ENCODE assay signal across 8 cellular contexts in genomic region chr11:30196400-30197206, GRCh38. TPM values are rescaled to one million over a fixed set of nuclear protein-coding genes. Genes with fewer than 3 reads are reported as not detected.
DNase-seq lines count a peak whose midpoint lies in the region; ATAC-seq and TF ChIP-seq lines count a peak whose summit lies in the region.

No MANE protein-coding gene starts in this region.

- no peaks in the 10 kb centered on the region for H3K9me2 ChIP-seq in hepatocyte (replicated peaks; ENCODE audit: insufficient read depth)

- CTCF ChIA-PET in Panc1 (lab: Charles Lee): interaction anchor here (0.6 kb wide), 1 partner anchor 718 kb away, joined by 11 read pairs; no protein-coding TSS in a partner anchor

- H3K27me3 ChIP-seq in DND-41 (ENCODE audit: insufficient read depth, low read length, poor library complexity) (no peaks in the 10 kb centered on the region), Panc1 (ENCODE audit: control insufficient read depth, insufficient read depth, low read length) (no peaks in the 10 kb centered on the region), adipocyte (replicated peaks; ENCODE audit: control insufficient read depth, insufficient read depth, low read length) (no peaks in the 10 kb centered on the region), hepatocyte (no peaks in the 10 kb centered on the region), gastrocnemius medialis (no peaks in the 10 kb centered on the region)

- H3K27ac ChIP-seq in DND-41 (ENCODE audit: low read length) (no peak overlapping the region), Panc1 (ENCODE audit: low read length) (no peak overlapping the region), hepatocyte (no peak overlapping the region), gastrocnemius medialis (no peak overlapping the region)

- H3K9me3 ChIP-seq in DND-41 (ENCODE audit: insufficient read depth, low read length, severe bottlenecking): no peaks in the 10 kb centered on the region
- no peaks in the 10 kb centered on the region for H3K9me3 ChIP-seq in Panc1 (ENCODE audit: control insufficient read depth, insufficient read depth, low read depth, low read length)
- H3K9me3 ChIP-seq in adipocyte (ENCODE audit: control insufficient read depth, low read length): no peaks in the 10 kb centered on the region
- H3K9me3 ChIP-seq in hepatocyte (ENCODE audit: low read depth): no peaks in the 10 kb centered on the region
- H3K9me3 ChIP-seq in gastrocnemius medialis: no peaks in the 10 kb centered on the region

- ATAC-seq in DND-41 (ENCODE audit: insufficient read depth, low read depth): peak; percentile 70; the same call in 2 of the 3 replicates
- peak; percentile 90 for ATAC-seq in GM19452 (IDR thresholded peaks at IDR 0.05; ENCODE audit: unreplicated experiment)
- peak; percentile 90 for ATAC-seq in HG03439 (IDR thresholded peaks at IDR 0.05; ENCODE audit: unreplicated experiment)
- ATAC-seq in Panc1: peak; percentile 84
- ATAC-seq in gastrocnemius medialis: no peak

- H4K20me1 ChIP-seq in DND-41 (ENCODE audit: insufficient read depth, low read length) (no peaks in the 10 kb centered on the region), hepatocyte (ENCODE audit: insufficient read depth, poor library complexity, severe bottlenecking) (no peaks in the 10 kb centered on the region)

- BruUV-seq in Panc1 (replicated peaks; lab: Mats Ljungman, UMichigan): no TSS peak

- H3K9ac ChIP-seq in DND-41 (ENCODE audit: low read depth, low read length) (no peak overlapping the region), adipocyte (ENCODE audit: low read length) (no peak overlapping the region)

- H3K36me3 ChIP-seq in DND-41 (ENCODE audit: insufficient read depth, low read length): no peaks in the 10 kb centered on the region
- no peaks in the 10 kb centered on the region for H3K36me3 ChIP-seq in Panc1 (ENCODE audit: control insufficient read depth, insufficient read depth, low read length)
- no peaks in the 10 kb centered on the region for H3K36me3 ChIP-seq in adipocyte (ENCODE audit: control insufficient read depth, insufficient read depth, low read length, severe bottlenecking)
- H3K36me3 ChIP-seq in hepatocyte (replicated peaks; ENCODE audit: insufficient read depth, low read depth): no peaks in the 10 kb centered on the region
- H3K36me3 ChIP-seq in gastrocnemius medialis: no peaks in the 10 kb centered on the region

- DNase-seq in DND-41 (peak; percentile 41), Panc1 (ENCODE audit: low read depth, low spot score) (peak; percentile 24), adipocyte (ENCODE audit: low read depth) (peak; percentile 63), hepatocyte (ENCODE audit: low spot score) (peak; percentile 82), gastrocnemius medialis (no peak), NCI-H1436 (lab: John Stamatoyannopoulos, UW) (no peak)

- TF ChIP-seq CTCF in DND-41 (IDR thresholded peaks at IDR 0.05; ENCODE audit: borderline replicate concordance, extremely low read depth, low read length, poor library complexity, severe bottlenecking) (peak; percentile 78), Panc1 (IDR thresholded peaks at IDR 0.05) (peak; percentile 84), hepatocyte (IDR thresholded peaks at IDR 0.05; ENCODE audit: poor library complexity) (peak; percentile 85), gastrocnemius medialis (IDR thresholded peaks at IDR 0.05 in 4 of 5, conservative IDR thresholded peaks at IDR 0.05 in 1 of 5) (peak in 3 of 5 experiments; percentile 25 to 53 (median 40))

- POLR2A ChIA-PET in Panc1 (lab: Charles Lee): no interaction called here

- WGBS in hepatocyte (ENCODE audit: low lambda C conversion rate, missing lambda C conversion rate): 15% methylated on average over 6 of the region's 6 CpGs

- TF ChIP-seq POLR2A in gastrocnemius medialis (IDR thresholded peaks at IDR 0.05): no peak

- H3K4me1 ChIP-seq in DND-41 (ENCODE audit: insufficient read depth, low read length) (no peaks in the 10 kb centered on the region), Panc1 (ENCODE audit: control insufficient read depth, insufficient read depth, low read length) (no peaks in the 10 kb centered on the region), adipocyte (ENCODE audit: control insufficient read depth, insufficient read depth, low read length) (no peaks in the 10 kb centered on the region), hepatocyte (ENCODE audit: insufficient read depth) (no peaks in the 10 kb centered on the region), gastrocnemius medialis (no peaks in the 10 kb centered on the region)

- H2AFZ ChIP-seq in DND-41 (ENCODE audit: low read depth, low read length): no peak overlapping the region
- H2AFZ ChIP-seq in hepatocyte: no peak overlapping the region

- intact Hi-C loops in Panc1 (cut with micrococcal nuclease; ENCODE audit: unreplicated experiment): loop anchor here (2.0 kb wide), 1 partner anchor 748 kb away; no protein-coding TSS in a partner anchor
- intact Hi-C loops in gastrocnemius medialis (cut with DNase I; ENCODE audit: low total_unique reads): no loop called here

- H3K4me2 ChIP-seq in DND-41 (ENCODE audit: insufficient read depth, low read length) (no peak overlapping the region), hepatocyte (no peak overlapping the region)

- H3K79me2 ChIP-seq in DND-41 (ENCODE audit: insufficient read depth, low read length): no peaks in the 10 kb centered on the region
- no peaks in the 10 kb centered on the region for H3K79me2 ChIP-seq in hepatocyte

- in situ Hi-C loops in Panc1 (cut with HindIII; ENCODE audit: low pct_unique_long_range_greater_than_20kb, low sequenced_read_pairs) (no loop called here), gastrocnemius medialis (cut with MboI; ENCODE audit: low sequenced_read_pairs in 4 of 4) (no loop called here)

- H3K4me3 ChIP-seq in DND-41 (ENCODE audit: low read depth in 1 of 2, low read length in 2 of 2): no peak overlapping the region
- no peak overlapping the region for H3K4me3 ChIP-seq in Panc1 (ENCODE audit: low read depth in 2 of 2, low read length in 2 of 2)
- no peak overlapping the region for H3K4me3 ChIP-seq in adipocyte (ENCODE audit: low read length)
- no peak overlapping the region for H3K4me3 ChIP-seq in hepatocyte
- no peak overlapping the region for H3K4me3 ChIP-seq in gastrocnemius medialis

RNA-seq across cellular contexts. Expression of gene FSHB, which starts 34.2 kb away (rescaled TPM):
- total RNA-seq in Panc1 (2021; ENCODE audit: unreplicated experiment) (not detected), hepatocyte (not detected in 2 replicates), gastrocnemius medialis (not detected)
- polyA plus RNA-seq in Panc1 (2012; ENCODE audit: insufficient read length): not detected
- not detected in 2 replicates for polyA plus RNA-seq in hepatocyte

Comparison
In these comparisons a context has a peak if more than half of its experiments do, and no peak if none do; other contexts are left out.
1. ATAC-seq: peak in DND-41 (single experiment), GM19452 (single experiment), HG03439 (single experiment) and Panc1 (single experiment); none in gastrocnemius medialis (0 of 2).
2. DNase-seq: peak in DND-41 (single experiment), Panc1 (single experiment), adipocyte (single experiment) and hepatocyte (single experiment); none in gastrocnemius medialis (0 of 2) and NCI-H1436 (single experiment).
3. Peak in every context shown above with its lines, with median percentiles within 50 percentile points of each other: CTCF ChIP-seq.